ENCODE assay signal across 9 cellular contexts in the genomic region with DNA sequence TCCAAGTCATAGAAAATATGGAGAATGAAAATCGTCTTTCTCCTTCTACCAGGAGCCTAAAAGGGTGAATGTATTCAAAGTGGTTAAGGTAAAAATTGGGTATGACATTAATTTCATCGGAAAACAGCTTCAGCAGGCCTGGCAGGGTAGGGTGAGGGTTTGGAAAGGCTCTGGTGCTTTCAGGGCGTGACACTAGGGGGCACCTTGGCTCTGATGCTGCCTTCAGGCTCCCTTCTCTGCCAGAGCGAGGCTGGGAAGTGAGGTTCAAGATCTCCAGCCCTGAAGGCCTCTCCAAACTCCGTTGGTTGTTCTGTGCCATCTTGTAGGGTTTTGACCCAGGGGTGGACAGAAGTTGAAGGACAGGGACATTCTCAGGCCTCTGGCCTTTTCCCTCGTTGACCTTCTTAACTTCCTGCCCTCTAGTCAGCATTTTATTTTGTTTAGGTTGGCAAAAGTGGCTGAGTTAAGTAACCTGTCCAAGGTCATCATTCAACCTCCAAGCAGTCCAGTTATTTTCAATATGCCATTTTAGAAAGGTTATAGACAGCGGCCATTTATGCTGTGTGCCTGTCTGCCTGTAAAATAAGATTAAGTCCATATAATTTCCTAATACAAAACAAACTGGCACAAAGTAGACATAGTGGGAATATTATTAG. TPM values are rescaled to one million over a fixed set of nuclear protein-coding genes. Genes with fewer than 3 reads are reported as not detected.
DNase-seq lines count a peak whose midpoint lies in the region; ATAC-seq and TF ChIP-seq lines count a peak whose summit lies in the region.
"Had no signal": no experiment of that assay in that cellular context is flagged by ENCODE, and none has a peak within 500 bp of the region (broad histone marks: within the 10 kb centered on the region; RNA-seq: fewer than 3 reads in every experiment).

No MANE protein-coding gene starts in this region.

- WGBS in hepatocyte (ENCODE audit: low lambda C conversion rate, missing lambda C conversion rate), result 77% methylated on average over 7 of the region's 7 CpGs

- in situ Hi-C loops in GM13976 (cut with MboI; ENCODE audit: low sequenced_read_pairs, unreplicated experiment), result no loop called here

- H3K27ac ChIP-seq in hepatocyte, result no peak overlapping the region

- BruUV-seq in Calu3 (replicated peaks; lab: Mats Ljungman, UMichigan), result no TSS peak

- H2AFZ ChIP-seq in hepatocyte, result no peak overlapping the region

- no peaks in the 10 kb centered on the region for H3K27me3 Mint-ChIP-seq in Calu3 (ENCODE audit: unreplicated experiment)

- peaks cover 8% of the 10 kb centered on the region for H3K4me1 Mint-ChIP-seq in Calu3 (ENCODE audit: low read depth, unreplicated experiment)

- no peaks in the 10 kb centered on the region for H3K9me3 Mint-ChIP-seq in Calu3 (ENCODE audit: low read depth, unreplicated experiment)

- no peaks in the 10 kb centered on the region for H3K36me3 ChIP-seq in hepatocyte (replicated peaks; ENCODE audit: insufficient read depth, low read depth)

- TF ChIP-seq CTCF in Calu3 (IDR thresholded peaks at IDR 0.05; ENCODE audit: unreplicated experiment) (peak; percentile 20), GM13976 (IDR thresholded peaks at IDR 0.05; ENCODE audit: borderline replicate concordance, control extremely low read depth, extremely low read depth, insufficient read depth, missing control alignments) (peak; percentile 55), hepatocyte (IDR thresholded peaks at IDR 0.05; ENCODE audit: poor library complexity) (peak; percentile 4)

- no peak overlapping the region for H3K27ac Mint-ChIP-seq in Calu3 (ENCODE audit: unreplicated experiment)

- no peak for ATAC-seq in GM21717 (IDR thresholded peaks at IDR 0.05; ENCODE audit: unreplicated experiment)
- no peak for ATAC-seq in GM18907 (IDR thresholded peaks at IDR 0.05; ENCODE audit: unreplicated experiment)
- ATAC-seq in GM21381 (IDR thresholded peaks at IDR 0.05; ENCODE audit: unreplicated experiment), result no peak

- DNase-seq in Calu3, result peak; percentile 14
- DNase-seq in GM13976 (ENCODE audit: low spot score), result no peak
- DNase-seq in SHP77 treated with DMSO at 0.1 percent for 48 hours (lab: John Stamatoyannopoulos, UW), result peak; percentile 25
- DNase-seq in hepatocyte (ENCODE audit: low spot score), result no peak
- DNase-seq in cerebellar nuclear complex (lab: John Stamatoyannopoulos, UW), result no peak
- DNase-seq: amniotic stem cell had no signal

- no peaks in the 10 kb centered on the region for H3K27me3 ChIP-seq in hepatocyte

- H3K9me2 ChIP-seq in hepatocyte (replicated peaks; ENCODE audit: insufficient read depth), result no peaks in the 10 kb centered on the region

- no peaks in the 10 kb centered on the region for H3K4me1 ChIP-seq in hepatocyte (ENCODE audit: insufficient read depth)

- H4K20me1 ChIP-seq in hepatocyte (ENCODE audit: insufficient read depth, poor library complexity, severe bottlenecking), result no peaks in the 10 kb centered on the region

- CTCF ChIA-PET in Calu3 (lab: Charles Lee), result no interaction called here

- no peaks in the 10 kb centered on the region for H3K36me3 Mint-ChIP-seq in Calu3 (ENCODE audit: insufficient read depth, unreplicated experiment)

- H3K9me3 ChIP-seq in hepatocyte (ENCODE audit: low read depth), result no peaks in the 10 kb centered on the region

- H3K4me3 Mint-ChIP-seq in Calu3 (ENCODE audit: low read depth, unreplicated experiment), result no peak overlapping the region

- intact Hi-C loops in Calu3 (cut with micrococcal nuclease; ENCODE audit: unreplicated experiment), result no loop called here

- H3K4me2 ChIP-seq in hepatocyte, result no peak overlapping the region

- H3K79me2 ChIP-seq in hepatocyte, result no peaks in the 10 kb centered on the region

- H3K4me3 ChIP-seq in hepatocyte, result no peak overlapping the region

RNA-seq across cellular contexts. Expression of a gene that starts 40.3 kb away (rescaled TPM):
- total RNA-seq in Calu3 (2022) (0.45 and 1.1 TPM in 2 replicates), hepatocyte (2.2 and 4.0 TPM in 2 replicates)
- polyA plus RNA-seq in hepatocyte, result 1.9 and 6.1 TPM in 2 replicates

Comparison
In these comparisons a context has a peak if more than half of its experiments do, and no peak if none do; other contexts are left out.
1. DNase-seq: peak in Calu3 (single experiment) and SHP77 treated with DMSO at 0.1 percent for 48 hours (single experiment); none in GM13976 (single experiment), hepatocyte (single experiment) and cerebellar nuclear complex (0 of 2).
2. CTCF ChIP-seq: peak in every context shown above with its lines; median percentile 55 in GM13976; 20 in Calu3; 4 in hepatocyte.